In genomic region chr10:53690556-53691240, GRCh38 we compare ENCODE assay signal across 1 cellular context.
TF ChIP-seq lines count a peak whose summit lies in the region.

No MANE protein-coding gene starts in this region.

TF ChIP-seq in SK-N-SH treated with all-trans-retinoic acid at 6 μM for 48 hours, 23 proteins besides CTCF, POLR2A, EP300 and RAD21 (continued from another document):
- no peak for TF ChIP-seq RARB (CRISPR knock-in tag; IDR thresholded peaks at IDR 0.05)
- no peak; the same call in 1 of the 2 replicates for TF ChIP-seq ZNF70 (CRISPR knock-in tag; IDR thresholded peaks at IDR 0.05)
- TF ChIP-seq PPARA (CRISPR knock-in tag; IDR thresholded peaks at IDR 0.05; ENCODE audit: borderline replicate concordance), result no peak
- TF ChIP-seq PATZ1 (CRISPR knock-in tag; IDR thresholded peaks at IDR 0.05; ENCODE audit: borderline replicate concordance), result no peak
- TF ChIP-seq ZNF565 (CRISPR knock-in tag; conservative IDR thresholded peaks at IDR 0.05; ENCODE audit: low read depth), result no peak
- TF ChIP-seq ESRRG (CRISPR knock-in tag; IDR thresholded peaks at IDR 0.05), result no peak
- TF ChIP-seq, protein P1, sequence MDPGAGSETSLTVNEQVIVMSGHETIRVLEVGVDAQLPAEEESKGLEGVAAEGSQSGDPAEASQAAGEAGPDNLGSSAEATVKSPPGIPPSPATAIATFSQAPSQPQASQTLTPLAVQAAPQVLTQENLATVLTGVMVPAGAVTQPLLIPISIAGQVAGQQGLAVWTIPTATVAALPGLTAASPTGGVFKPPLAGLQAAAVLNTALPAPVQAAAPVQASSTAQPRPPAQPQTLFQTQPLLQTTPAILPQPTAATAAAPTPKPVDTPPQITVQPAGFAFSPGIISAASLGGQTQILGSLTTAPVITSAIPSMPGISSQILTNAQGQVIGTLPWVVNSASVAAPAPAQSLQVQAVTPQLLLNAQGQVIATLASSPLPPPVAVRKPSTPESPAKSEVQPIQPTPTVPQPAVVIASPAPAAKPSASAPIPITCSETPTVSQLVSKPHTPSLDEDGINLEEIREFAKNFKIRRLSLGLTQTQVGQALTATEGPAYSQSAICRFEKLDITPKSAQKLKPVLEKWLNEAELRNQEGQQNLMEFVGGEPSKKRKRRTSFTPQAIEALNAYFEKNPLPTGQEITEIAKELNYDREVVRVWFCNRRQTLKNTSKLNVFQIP (CRISPR knock-in tag; IDR thresholded peaks at IDR 0.05; ENCODE audit: borderline replicate concordance, low read depth), result no peak
